Comparison of ENCODE assay signal across 25 cellular contexts in the genomic region with DNA sequence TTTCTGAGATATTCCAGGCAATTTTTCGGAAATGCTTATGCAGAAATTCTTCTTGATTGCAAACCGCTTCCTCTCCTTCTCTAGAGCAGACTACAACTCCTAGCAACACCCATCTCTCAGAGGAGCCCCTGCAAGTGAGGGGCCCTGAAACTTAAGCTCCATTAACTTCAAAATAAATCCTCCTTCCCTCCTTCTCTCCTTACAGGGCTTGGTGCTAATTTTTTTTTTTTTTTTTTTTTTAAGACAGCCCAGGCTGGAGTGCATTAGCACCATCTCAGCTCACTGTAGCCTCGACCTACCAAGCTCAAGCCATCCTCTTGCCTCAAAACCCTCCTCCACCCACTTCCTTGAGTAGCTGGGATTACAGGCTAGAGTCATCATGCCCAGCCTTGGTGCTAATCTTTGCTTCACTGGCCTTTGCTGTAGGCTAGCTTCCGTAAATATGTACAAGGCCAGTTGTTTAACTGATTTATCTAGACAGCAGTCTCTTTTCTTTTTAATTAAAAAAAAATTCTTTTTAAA. TPM values are rescaled to one million over a fixed set of nuclear protein-coding genes. Genes with fewer than 3 reads are reported as not detected.
DNase-seq lines count a peak whose midpoint lies in the region; ATAC-seq and TF ChIP-seq lines count a peak whose summit lies in the region.
"Had no signal": no experiment of that assay in that cellular context is flagged by ENCODE, and none has a peak within 500 bp of the region (broad histone marks: within the 10 kb centered on the region; RNA-seq: fewer than 3 reads in every experiment).

No MANE protein-coding gene starts in this region.

- peak; percentile 16 to 20 for ATAC-seq in right cardiac atrium
- ATAC-seq in CD8-positive, alpha-beta T cell: no peak
- no peak for ATAC-seq in sciatic nerve
- ATAC-seq: A549; activated CD8-positive, alpha-beta memory T cell treated with anti-CD3 and anti-CD28 coated beads, Interleukin-2, amount 10 ng/mL, durations not matched to agents 7 days and 5 days; left colon; natural killer cell treated with Interleukin-12 subunit alpha and Interleukin-12 subunit beta and Interleukin-15 and Interleukin-18, amount 100 ng/mL, for 72 hours had no signal

- TF ChIP-seq POLR2A in Peyer's patch (IDR thresholded peaks at IDR 0.05): no peak

- H3K4me3 ChIP-seq in right cardiac atrium (ENCODE audit: low read length) (no peak overlapping the region), esophagus (ENCODE audit: low read depth in 1 of 2, low read length in 2 of 2) (no peak overlapping the region), Peyer's patch (no peak overlapping the region)
- no peak overlapping the region for H3K4me3 ChIP-seq in CD8-positive, alpha-beta T cell (ENCODE audit: low read depth, low read length)
- H3K4me3 ChIP-seq: A549; BLaER1 treated with 17β-estradiol and CSF1 and Interleukin-3, amounts not matched to agents 10 nM and 100 nM; dorsolateral prefrontal cortex; heart right ventricle; pancreas had no signal

- H3K4me1 ChIP-seq in right cardiac atrium (ENCODE audit: control insufficient read depth, insufficient read depth, low read length) (no peaks in the 10 kb centered on the region), esophagus (ENCODE audit: control insufficient read depth in 2 of 2, insufficient read depth in 2 of 2, low read length in 1 of 2) (no peaks in the 10 kb centered on the region), Peyer's patch (no peaks in the 10 kb centered on the region)
- H3K4me1 ChIP-seq in CD8-positive, alpha-beta T cell (ENCODE audit: insufficient read depth, low read length): no peaks in the 10 kb centered on the region
- H3K4me1 ChIP-seq: A549; BLaER1 treated with 17β-estradiol and CSF1 and Interleukin-3, amounts not matched to agents 10 nM and 100 nM; pancreas had no signal

- POLR2A ChIA-PET in CD8-positive, alpha-beta T cell (lab: Charles Lee): interaction anchor here (0.6 kb wide), 1 partner anchor 308 kb away, joined by 3 read pairs; no protein-coding TSS in a partner anchor

- H3K27ac ChIP-seq in right cardiac atrium (ENCODE audit: low read length): no peak overlapping the region
- H3K27ac ChIP-seq in esophagus (ENCODE audit: low read depth in 2 of 2, low read length in 1 of 2): peak overlapping the region; percentile 30 to 48
- no peak overlapping the region for H3K27ac ChIP-seq in CD8-positive, alpha-beta T cell (ENCODE audit: low read depth, low read length)
- H3K27ac ChIP-seq in Peyer's patch: peak overlapping the region in 1 of 4 donors; percentile 22
- H3K27ac ChIP-seq: A549; BLaER1 treated with 17β-estradiol and CSF1 and Interleukin-3, amounts not matched to agents 10 nM and 100 nM; dorsolateral prefrontal cortex; pancreas; WERI-Rb-1 had no signal

- WGBS in right cardiac atrium: 65% methylated on average over 4 of the region's 4 CpGs
- 69 to 74% methylated on average over 4 of the region's 4 CpGs for WGBS in esophagus, 2 donors

- CTCF ChIA-PET in CD8-positive, alpha-beta T cell (lab: Charles Lee): interaction anchor here (0.7 to 1.5 kb wide), 2 partner anchors 21 to 437 kb away, joined by 3 to 4 read pairs; no protein-coding TSS in a partner anchor

- no peaks in the 10 kb centered on the region for H3K27me3 Mint-ChIP-seq in nephron (ENCODE audit: low read depth)
- H3K27me3 Mint-ChIP-seq in CD8-positive, alpha-beta T cell (ENCODE audit: low read depth): peaks cover 6% of the 10 kb centered on the region
- H3K27me3 Mint-ChIP-seq: activated naive CD4-positive, alpha-beta T cell treated with anti-CD3 and anti-CD28 coated beads, Interleukin-2, amount 50 U/mL, for 24 hours had no signal

- H3K27ac Mint-ChIP-seq in nephron: peak overlapping the region; percentile 89 to 95 (median 95)
- no peak overlapping the region for H3K27ac Mint-ChIP-seq in CD8-positive, alpha-beta T cell
- H3K27ac Mint-ChIP-seq: activated CD8-positive, alpha-beta memory T cell treated with anti-CD3 and anti-CD28 coated beads, Interleukin-2, amount 10 ng/mL, durations not matched to agents 7 days and 5 days; activated naive CD4-positive, alpha-beta T cell treated with anti-CD3 and anti-CD28 coated beads, Interleukin-2, amount 50 U/mL, for 24 hours; natural killer cell treated with Interleukin-12 subunit alpha and Interleukin-12 subunit beta and Interleukin-15 and Interleukin-18, amount 100 ng/mL, for 72 hours; T-helper 2 cell treated with Interferon-gamma antibody and Interleukin-4, amounts not matched to agents 5 μg/mL and 100 μg/mL, for 36 hours had no signal

- H3K4me1 Mint-ChIP-seq in nephron: peaks cover 20% of the 10 kb centered on the region
- H3K4me1 Mint-ChIP-seq in CD8-positive, alpha-beta T cell (ENCODE audit: low read depth): no peaks in the 10 kb centered on the region
- H3K4me1 Mint-ChIP-seq: activated CD8-positive, alpha-beta memory T cell treated with anti-CD3 and anti-CD28 coated beads, Interleukin-2, amount 10 ng/mL, durations not matched to agents 7 days and 5 days; activated naive CD4-positive, alpha-beta T cell treated with anti-CD3 and anti-CD28 coated beads, Interleukin-2, amount 50 U/mL, for 24 hours had no signal

- H3K27me3 ChIP-seq in right cardiac atrium (ENCODE audit: control insufficient read depth, insufficient read depth): no peaks in the 10 kb centered on the region
- H3K27me3 ChIP-seq in esophagus (ENCODE audit: control insufficient read depth in 1 of 2, insufficient read depth in 2 of 2, low read length in 2 of 2): no peaks in the 10 kb centered on the region
- H3K27me3 ChIP-seq in CD8-positive, alpha-beta T cell (ENCODE audit: insufficient read depth, low read length): no peaks in the 10 kb centered on the region
- H3K27me3 ChIP-seq in Peyer's patch: no peaks in the 10 kb centered on the region
- H3K27me3 ChIP-seq: BLaER1 treated with 17β-estradiol and CSF1 and Interleukin-3, amounts not matched to agents 10 nM and 100 nM; dorsolateral prefrontal cortex; heart right ventricle; pancreas had no signal

- H3K4me3 Mint-ChIP-seq in nephron: no peak overlapping the region
- H3K4me3 Mint-ChIP-seq in CD8-positive, alpha-beta T cell: no peak overlapping the region
- H3K4me3 Mint-ChIP-seq: activated CD8-positive, alpha-beta memory T cell treated with anti-CD3 and anti-CD28 coated beads, Interleukin-2, amount 10 ng/mL, durations not matched to agents 7 days and 5 days; activated naive CD4-positive, alpha-beta T cell treated with anti-CD3 and anti-CD28 coated beads, Interleukin-2, amount 50 U/mL, for 24 hours; natural killer cell treated with Interleukin-12 subunit alpha and Interleukin-12 subunit beta and Interleukin-15 and Interleukin-18, amount 100 ng/mL, for 72 hours; T-helper 2 cell treated with Interferon-gamma antibody and Interleukin-4, amounts not matched to agents 5 μg/mL and 100 μg/mL, for 36 hours had no signal

- no peaks in the 10 kb centered on the region for H3K36me3 ChIP-seq in esophagus (ENCODE audit: control insufficient read depth in 2 of 2, insufficient read depth in 2 of 2, low read length in 1 of 2)
- no peaks in the 10 kb centered on the region for H3K36me3 ChIP-seq in CD8-positive, alpha-beta T cell (ENCODE audit: insufficient read depth, low read length)
- H3K36me3 ChIP-seq in Peyer's patch: no peaks in the 10 kb centered on the region
- H3K36me3 ChIP-seq: BLaER1 treated with 17β-estradiol and CSF1 and Interleukin-3, amounts not matched to agents 10 nM and 100 nM; heart right ventricle; pancreas; WERI-Rb-1 had no signal

- TF ChIP-seq CTCF in nephron (IDR thresholded peaks at IDR 0.05; ENCODE audit: unreplicated experiment in 3 of 3) (no peak), Peyer's patch (IDR thresholded peaks at IDR 0.05) (no peak)
- TF ChIP-seq CTCF in CD8-positive, alpha-beta T cell (IDR thresholded peaks at IDR 0.05): no peak

- no peaks in the 10 kb centered on the region for H3K9me3 Mint-ChIP-seq in nephron
- no peaks in the 10 kb centered on the region for H3K9me3 Mint-ChIP-seq in CD8-positive, alpha-beta T cell
- H3K9me3 Mint-ChIP-seq: activated naive CD4-positive, alpha-beta T cell treated with anti-CD3 and anti-CD28 coated beads, Interleukin-2, amount 50 U/mL, for 24 hours; natural killer cell treated with Interleukin-12 subunit alpha and Interleukin-12 subunit beta and Interleukin-15 and Interleukin-18, amount 100 ng/mL, for 72 hours; T-helper 2 cell treated with Interferon-gamma antibody and Interleukin-4, amounts not matched to agents 5 μg/mL and 100 μg/mL, for 36 hours had no signal

- H3K9me3 ChIP-seq in right cardiac atrium (ENCODE audit: control insufficient read depth, low read length) (no peaks in the 10 kb centered on the region), esophagus (ENCODE audit: control insufficient read depth in 2 of 2, insufficient read depth in 1 of 2, low read depth in 1 of 2, low read length in 1 of 2) (no peaks in the 10 kb centered on the region), Peyer's patch (no peaks in the 10 kb centered on the region)
- no peaks in the 10 kb centered on the region for H3K9me3 ChIP-seq in CD8-positive, alpha-beta T cell (ENCODE audit: low read length)
- H3K9me3 ChIP-seq: A549, heart right ventricle, pancreas had no signal

- DNase-seq in right cardiac atrium (no peak), cardiac septum (ENCODE audit: low spot score) (no peak), Peyer's patch (no peak), HCEC 1CT (no peak), sciatic nerve (ENCODE audit: low spot score) (no peak)
- DNase-seq in CD8-positive, alpha-beta T cell: no peak
- DNase-seq: activated CD4-positive, alpha-beta T cell treated with anti-CD3 and anti-CD28 coated beads, Interleukin-2, amount 50 U/mL, for 1 hour; activated CD8-positive, alpha-beta memory T cell treated with anti-CD3 and anti-CD28 coated beads, Interleukin-2, amount 10 ng/mL, durations not matched to agents 7 days and 5 days; aorta; central memory CD4-positive, alpha-beta T cell; dorsolateral prefrontal cortex; heart right ventricle; left colon; NCI-H1048; NCI-H187 treated with DMSO at 0.1 percent for 48 hours; pancreas; trophoblast cell; WERI-Rb-1 had no signal

- intact Hi-C loops in right cardiac atrium (cut with DNase I) (no loop called here), cardiac septum (cut with DNase I) (no loop called here), sciatic nerve (cut with DNase I) (no loop called here)
- intact Hi-C loops in CD8-positive, alpha-beta T cell (cut with DNase I, micrococcal nuclease): no loop called here

- no peaks in the 10 kb centered on the region for H3K36me3 Mint-ChIP-seq in nephron (ENCODE audit: low read depth)
- no peaks in the 10 kb centered on the region for H3K36me3 Mint-ChIP-seq in CD8-positive, alpha-beta T cell
- H3K36me3 Mint-ChIP-seq: activated CD8-positive, alpha-beta memory T cell treated with anti-CD3 and anti-CD28 coated beads, Interleukin-2, amount 10 ng/mL, durations not matched to agents 7 days and 5 days; activated naive CD4-positive, alpha-beta T cell treated with anti-CD3 and anti-CD28 coated beads, Interleukin-2, amount 50 U/mL, for 24 hours; natural killer cell treated with Interleukin-12 subunit alpha and Interleukin-12 subunit beta and Interleukin-15 and Interleukin-18, amount 100 ng/mL, for 72 hours had no signal

RNA-seq across cellular contexts. Expression of a gene that starts 30.2 kb away (rescaled TPM):
- total RNA-seq in right cardiac atrium (100 to 1,000 TPM in 2 of 4 donors, 10 to 100 TPM in 2; 91.9 to 130 (median 105) TPM), cardiac septum (115 TPM), Peyer's patch (100 to 1,000 TPM; 177 to 629 (median 255) TPM), sciatic nerve (269 TPM)
- polyA plus RNA-seq in right cardiac atrium (101 TPM), esophagus (100 to 1,000 TPM; 141 to 199 TPM)
- 100 to 1,000 TPM; 801 to 841 TPM for total RNA-seq in CD8-positive, alpha-beta T cell

RNA-seq across cellular contexts. Expression of a gene that starts 45.3 kb away (rescaled TPM):
- 10 to 100 TPM; 34.5 to 42.9 (median 36.7) TPM for total RNA-seq in right cardiac atrium
- polyA plus RNA-seq in right cardiac atrium: 7.4 TPM
- 36.1 TPM for total RNA-seq in cardiac septum
- 1 to 10 TPM; 6.1 to 9.0 TPM for polyA plus RNA-seq in esophagus
- total RNA-seq in CD8-positive, alpha-beta T cell: 10 to 100 TPM; 32.1 to 36.5 TPM
- 10 to 100 TPM; 16.3 to 80.0 (median 22.4) TPM for total RNA-seq in Peyer's patch
- 58.4 TPM for total RNA-seq in sciatic nerve

Comparison
In these comparisons a context has a peak if more than half of its experiments do, and no peak if none do; other contexts are left out.
1. ATAC-seq: peak in right cardiac atrium (2 of 2); none in CD8-positive, alpha-beta T cell (single experiment) and sciatic nerve (single experiment).
2. H3K27ac ChIP-seq: peak in esophagus (2 of 2); none in right cardiac atrium (single experiment) and CD8-positive, alpha-beta T cell (single experiment).